ENCODE assay signal across 1 cellular context in genomic region chr18:77073336-77074093, GRCh38.
TF ChIP-seq lines count a peak whose summit lies in the region.

No MANE protein-coding gene starts in this region.

TF ChIP-seq in liver, 16 proteins besides CTCF, POLR2A, EP300 and RAD21 (continued from another document):
- TF ChIP-seq, protein P1, sequence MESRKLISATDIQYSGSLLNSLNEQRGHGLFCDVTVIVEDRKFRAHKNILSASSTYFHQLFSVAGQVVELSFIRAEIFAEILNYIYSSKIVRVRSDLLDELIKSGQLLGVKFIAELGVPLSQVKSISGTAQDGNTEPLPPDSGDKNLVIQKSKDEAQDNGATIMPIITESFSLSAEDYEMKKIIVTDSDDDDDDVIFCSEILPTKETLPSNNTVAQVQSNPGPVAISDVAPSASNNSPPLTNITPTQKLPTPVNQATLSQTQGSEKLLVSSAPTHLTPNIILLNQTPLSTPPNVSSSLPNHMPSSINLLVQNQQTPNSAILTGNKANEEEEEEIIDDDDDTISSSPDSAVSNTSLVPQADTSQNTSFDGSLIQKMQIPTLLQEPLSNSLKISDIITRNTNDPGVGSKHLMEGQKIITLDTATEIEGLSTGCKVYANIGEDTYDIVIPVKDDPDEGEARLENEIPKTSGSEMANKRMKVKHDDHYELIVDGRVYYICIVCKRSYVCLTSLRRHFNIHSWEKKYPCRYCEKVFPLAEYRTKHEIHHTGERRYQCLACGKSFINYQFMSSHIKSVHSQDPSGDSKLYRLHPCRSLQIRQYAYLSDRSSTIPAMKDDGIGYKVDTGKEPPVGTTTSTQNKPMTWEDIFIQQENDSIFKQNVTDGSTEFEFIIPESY (IDR thresholded peaks at IDR 0.05), result no peak
- TF ChIP-seq HNF4A (conservative IDR thresholded peaks at IDR 0.05) (no peak), RXRA (IDR thresholded peaks at IDR 0.05) (no peak), FOXA1 (IDR thresholded peaks at IDR 0.05) (no peak), GABPA (IDR thresholded peaks at IDR 0.05 in 1 of 2, conservative IDR thresholded peaks at IDR 0.05 in 1 of 2) (no peak), TAF1 (conservative IDR thresholded peaks at IDR 0.05) (no peak), ATF3 (IDR thresholded peaks at IDR 0.05) (no peak), NR2F2 (IDR thresholded peaks at IDR 0.05) (no peak), YY1 (IDR thresholded peaks at IDR 0.05) (no peak), MAX (IDR thresholded peaks at IDR 0.05) (no peak)
TF ChIP-seq in liver: peak in this region for 0.
